ENCODE assay signal across 10 cellular contexts in the genomic region with DNA sequence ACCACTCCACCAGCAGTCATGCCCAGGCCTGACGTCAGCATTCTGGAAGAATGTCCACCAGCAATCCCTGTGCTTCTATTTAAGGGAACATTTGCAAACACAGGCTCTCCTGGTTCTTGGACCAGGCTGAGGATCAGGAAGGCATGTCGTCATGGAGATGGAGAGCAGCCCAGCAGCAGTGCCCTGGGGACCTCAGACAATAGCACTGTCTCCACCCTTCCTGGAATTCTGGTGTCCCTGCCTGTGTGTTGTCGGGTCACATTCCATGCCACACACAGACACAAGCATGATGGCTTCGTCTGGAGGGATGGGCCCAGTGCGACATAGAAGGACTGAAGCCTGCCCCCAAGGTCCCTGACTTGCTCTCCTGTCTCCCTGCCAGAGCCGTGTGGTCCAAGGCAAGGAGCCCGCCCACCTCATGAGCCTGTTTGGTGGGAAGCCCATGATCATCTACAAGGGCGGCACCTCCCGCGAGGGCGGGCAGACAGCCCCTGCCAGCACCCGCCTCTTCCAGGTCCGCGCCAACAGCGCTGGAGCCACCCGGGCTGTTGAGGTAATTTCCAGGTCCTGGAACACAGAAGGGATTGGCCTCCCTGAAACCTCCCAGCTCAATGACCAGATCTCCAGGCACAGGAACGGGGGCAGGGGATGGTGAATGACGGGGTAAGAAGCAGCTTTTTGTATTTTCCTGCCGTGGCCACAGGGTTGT. TPM values are rescaled to one million over a fixed set of nuclear protein-coding genes. Genes with fewer than 3 reads are reported as not detected.
DNase-seq lines count a peak whose midpoint lies in the region; ATAC-seq and TF ChIP-seq lines count a peak whose summit lies in the region.
"Had no signal": no experiment of that assay in that cellular context is flagged by ENCODE, and none has a peak within 500 bp of the region (broad histone marks: within the 10 kb centered on the region; RNA-seq: fewer than 3 reads in every experiment).

No MANE protein-coding gene starts in this region.

- H3K36me3 Mint-ChIP-seq in GM23338 (ENCODE audit: low read depth) = peaks cover 41% of the 10 kb centered on the region
- peaks cover 14 to 16% of the 10 kb centered on the region in 2 donors for H3K36me3 Mint-ChIP-seq in CD4-positive, alpha-beta memory T cell
- peaks cover 2% of the 10 kb centered on the region for H3K36me3 Mint-ChIP-seq in activated CD8-positive, alpha-beta T cell treated with anti-CD3 and anti-CD28 coated beads, Interleukin-2, amount 10 ng/mL, durations not matched to agents 7 days and 5 days (ENCODE audit: low read depth)

- H4K20me1 ChIP-seq in GM23338 (replicated peaks; ENCODE audit: insufficient read depth) = no peaks in the 10 kb centered on the region

- H3K4me3 Mint-ChIP-seq in GM23338 = no peak overlapping the region
- H3K4me3 Mint-ChIP-seq in CD4-positive, alpha-beta memory T cell = no peak overlapping the region
- no peak overlapping the region for H3K4me3 Mint-ChIP-seq in activated CD8-positive, alpha-beta T cell treated with anti-CD3 and anti-CD28 coated beads, Interleukin-2, amount 10 ng/mL, durations not matched to agents 7 days and 5 days

- H3K27ac Mint-ChIP-seq in GM23338 = no peak overlapping the region
- no peak overlapping the region for H3K27ac Mint-ChIP-seq in CD4-positive, alpha-beta memory T cell
- no peak overlapping the region for H3K27ac Mint-ChIP-seq in activated CD8-positive, alpha-beta T cell treated with anti-CD3 and anti-CD28 coated beads, Interleukin-2, amount 10 ng/mL, durations not matched to agents 7 days and 5 days

- no peaks in the 10 kb centered on the region for H3K9me3 ChIP-seq in spleen
- no peaks in the 10 kb centered on the region for H3K9me3 ChIP-seq in CD4-positive, alpha-beta memory T cell (ENCODE audit: control insufficient read depth in 1 of 2, low read length in 2 of 2)

- H3K4me3 ChIP-seq in GM23338 (no peak overlapping the region), choroid plexus epithelial cell (ENCODE audit: low read depth, low read length) (no peak overlapping the region), spleen (no peak overlapping the region)
- H3K4me3 ChIP-seq in CD4-positive, alpha-beta memory T cell (ENCODE audit: low read length in 2 of 2) = no peak overlapping the region

- H3K4me2 ChIP-seq in GM23338 = no peak overlapping the region

- POLR2A ChIA-PET in CD4-positive, alpha-beta memory T cell (lab: Charles Lee; ENCODE audit: partially characterized antibody) = interaction anchor here (1.2 kb wide), 1 partner anchor 14 kb away, joined by 3 read pairs; no protein-coding TSS in a partner anchor
- POLR2A ChIA-PET in activated CD8-positive, alpha-beta T cell treated with anti-CD3 and anti-CD28 coated beads, Interleukin-2, amount 10 ng/mL, durations not matched to agents 7 days and 5 days (lab: Charles Lee) = no interaction called here

- peak; percentile 22 for DNase-seq in GM23338 (ENCODE audit: low spot score)
- peak; percentile 22 for DNase-seq in choroid plexus epithelial cell (ENCODE audit: low read depth)
- peak; percentile 35 for DNase-seq in left kidney (ENCODE audit: low read depth, low spot score)
- peak; percentile 88 for DNase-seq in spleen
- no peak for DNase-seq in CD4-positive, alpha-beta memory T cell
- no peak for DNase-seq in activated CD8-positive, alpha-beta T cell treated with anti-CD3 and anti-CD28 coated beads, Interleukin-2, amount 10 ng/mL, durations not matched to agents 7 days and 5 days
- DNase-seq: activated CD4-positive, alpha-beta T cell treated with anti-CD3 and anti-CD28 coated beads for 4 hours; NCI-H2029 had no signal

- ATAC-seq in GM23338 (peak; percentile 30; the same call in 2 of the 3 replicates), GM18861 (IDR thresholded peaks at IDR 0.05; ENCODE audit: unreplicated experiment) (no peak), HG03045 (IDR thresholded peaks at IDR 0.05; ENCODE audit: unreplicated experiment) (no peak)
- ATAC-seq in activated CD8-positive, alpha-beta T cell treated with anti-CD3 and anti-CD28 coated beads, Interleukin-2, amount 10 ng/mL, durations not matched to agents 7 days and 5 days = no peak

- H3K79me2 ChIP-seq in GM23338 (replicated peaks; ENCODE audit: insufficient read depth) = no peaks in the 10 kb centered on the region

- H3K4me1 ChIP-seq in GM23338 (ENCODE audit: insufficient read depth) (no peaks in the 10 kb centered on the region), spleen (peaks cover 0 to 86% (median 33%) of the 10 kb centered on the region in 6 donors)
- H3K4me1 ChIP-seq in CD4-positive, alpha-beta memory T cell (ENCODE audit: insufficient read depth, low read length) = peaks cover 12% of the 10 kb centered on the region

- no peak overlapping the region for H2AFZ ChIP-seq in GM23338

- TF ChIP-seq CTCF in GM23338 (conservative IDR thresholded peaks at IDR 0.05; ENCODE audit: low read depth in 2 of 2) (no peak), choroid plexus epithelial cell (conservative IDR thresholded peaks at IDR 0.05; ENCODE audit: low read depth, low read length) (no peak), spleen (IDR thresholded peaks at IDR 0.05 in 8 of 11, conservative IDR thresholded peaks at IDR 0.05 in 3 of 11) (no peak)

- no peak overlapping the region for H3K27ac ChIP-seq in GM23338 (ENCODE audit: low read depth)
- peak overlapping the region; percentile 70 to 88 (median 84) for H3K27ac ChIP-seq in spleen
- no peak overlapping the region for H3K27ac ChIP-seq in CD4-positive, alpha-beta memory T cell (ENCODE audit: low read depth, low read length)

- no peaks in the 10 kb centered on the region for H3K9me2 ChIP-seq in GM23338 (ENCODE audit: insufficient read depth)

- H3K4me1 Mint-ChIP-seq in GM23338 = no peaks in the 10 kb centered on the region
- H3K4me1 Mint-ChIP-seq in CD4-positive, alpha-beta memory T cell = peaks cover 7 to 15% (median 11%) of the 10 kb centered on the region in 4 donors
- H3K4me1 Mint-ChIP-seq in activated CD8-positive, alpha-beta T cell treated with anti-CD3 and anti-CD28 coated beads, Interleukin-2, amount 10 ng/mL, durations not matched to agents 7 days and 5 days (ENCODE audit: low read depth) = peaks cover 22% of the 10 kb centered on the region

- H3K36me3 ChIP-seq in GM23338 (ENCODE audit: insufficient read depth) (no peaks in the 10 kb centered on the region), spleen (peaks cover 0 to 100% (median 68%) of the 10 kb centered on the region in 6 donors)
- no peaks in the 10 kb centered on the region for H3K36me3 ChIP-seq in CD4-positive, alpha-beta memory T cell (ENCODE audit: insufficient read depth, low read length)

- no peaks in the 10 kb centered on the region for H3F3A ChIP-seq in GM23338 (replicated peaks; ENCODE audit: low read depth)

- intact Hi-C loops in spleen (cut with DNase I; ENCODE audit: low total_unique reads) = loop anchor here (10.0 kb wide), 1 partner anchor 49 kb away; a partner anchor contains a TSS
- intact Hi-C loops in CD4-positive, alpha-beta memory T cell (cut with micrococcal nuclease) = no loop called here

- no peaks in the 10 kb centered on the region for H3K9me3 Mint-ChIP-seq in GM23338
- H3K9me3 Mint-ChIP-seq in CD4-positive, alpha-beta memory T cell = no peaks in the 10 kb centered on the region
- no peaks in the 10 kb centered on the region for H3K9me3 Mint-ChIP-seq in activated CD8-positive, alpha-beta T cell treated with anti-CD3 and anti-CD28 coated beads, Interleukin-2, amount 10 ng/mL, durations not matched to agents 7 days and 5 days (ENCODE audit: insufficient read depth)

- CTCF ChIA-PET in CD4-positive, alpha-beta memory T cell (lab: Charles Lee; ENCODE audit: partially characterized antibody) = interaction anchor here (0.7 to 1.2 kb wide), 2 partner anchors 9 to 49 kb away, joined by 3 read pairs; no protein-coding TSS in a partner anchor
- CTCF ChIA-PET in activated CD8-positive, alpha-beta T cell treated with anti-CD3 and anti-CD28 coated beads, Interleukin-2, amount 10 ng/mL, durations not matched to agents 7 days and 5 days (lab: Charles Lee) = interaction anchor here (1.1 kb wide), 1 partner anchor 39 kb away, joined by 3 read pairs; no protein-coding TSS in a partner anchor

- peak in 1 of 3 donors; percentile 14 for TF ChIP-seq POLR2A in spleen (IDR thresholded peaks at IDR 0.05)

- H3K27me3 ChIP-seq in GM23338 (ENCODE audit: insufficient read depth) (no peaks in the 10 kb centered on the region), spleen (replicated peaks in 1 of 7) (no peaks in the 10 kb centered on the region)
- H3K27me3 ChIP-seq in CD4-positive, alpha-beta memory T cell (ENCODE audit: insufficient read depth, low read length) = no peaks in the 10 kb centered on the region

- peaks cover 6% of the 10 kb centered on the region for H3K27me3 Mint-ChIP-seq in GM23338 (ENCODE audit: insufficient read depth, low read depth, poor library complexity)
- H3K27me3 Mint-ChIP-seq in CD4-positive, alpha-beta memory T cell = no peaks in the 10 kb centered on the region
- no peaks in the 10 kb centered on the region for H3K27me3 Mint-ChIP-seq in activated CD8-positive, alpha-beta T cell treated with anti-CD3 and anti-CD28 coated beads, Interleukin-2, amount 10 ng/mL, durations not matched to agents 7 days and 5 days (ENCODE audit: low read depth)

- 80 to 84% (median 81%) methylated on average over 14 to 19 of the region's 19 CpGs for WGBS in spleen, 5 donors

TF ChIP-seq in GM23338, 12 proteins besides CTCF, POLR2A, EP300 and RAD21 (continues in another document):
- TF ChIP-seq EZH2phosphoT487 (IDR thresholded peaks at IDR 0.05; ENCODE audit: unreplicated experiment) (no peak), STAT1 (IDR thresholded peaks at IDR 0.05; ENCODE audit: unreplicated experiment) (no peak), JUNB (IDR thresholded peaks at IDR 0.05; ENCODE audit: unreplicated experiment) (no peak)

RNA-seq across cellular contexts. Expression of a gene that starts 43.8 kb away (rescaled TPM):
- 51.1 and 61.0 TPM in 2 replicates for total RNA-seq in GM23338 (2014; rRNA removed; shearing (Covaris generic))
- 29.4 and 30.4 TPM in 2 replicates for polyA plus RNA-seq in GM23338 (2016; fragmentation: Nextera tagmentation; extraction: Ambion mirVana)
- 100 to 1,000 TPM; 265 to 493 (median 335) TPM for total RNA-seq in spleen
- 10 to 100 TPM; 42.7 to 91.6 (median 80.7) TPM for polyA plus RNA-seq in spleen
- total RNA-seq in CD4-positive, alpha-beta memory T cell = 10 to 100 TPM; 81.2 to 82.8 TPM
- 100 to 1,000 TPM; 188 to 254 TPM for polyA plus RNA-seq in CD4-positive, alpha-beta memory T cell
- 10 to 100 TPM; 50.7 to 54.9 TPM for total RNA-seq in activated CD8-positive, alpha-beta T cell treated with anti-CD3 and anti-CD28 coated beads, Interleukin-2, amount 10 ng/mL, durations not matched to agents 7 days and 5 days

RNA-seq across cellular contexts. Expression of a gene that starts 58.3 kb away (rescaled TPM):
- total RNA-seq in GM23338 (2014; rRNA removed; shearing (Covaris generic)) = 85.7 and 101 TPM in 2 replicates
- 30.2 and 38.3 TPM in 2 replicates for polyA plus RNA-seq in GM23338 (2016; fragmentation: Nextera tagmentation; extraction: Ambion mirVana)
- total RNA-seq in spleen = 100 to 1,000 TPM; 165 to 432 (median 263) TPM
- polyA plus RNA-seq in spleen = 100 to 1,000 TPM; 115 to 252 (median 122) TPM
- 1 to 10 TPM; 7.8 to 8.7 TPM for total RNA-seq in CD4-positive, alpha-beta memory T cell
- 1 to 10 TPM; 1.9 to 4.1 TPM for polyA plus RNA-seq in CD4-positive, alpha-beta memory T cell
- 1 to 10 TPM; 4.0 to 4.2 TPM for total RNA-seq in activated CD8-positive, alpha-beta T cell treated with anti-CD3 and anti-CD28 coated beads, Interleukin-2, amount 10 ng/mL, durations not matched to agents 7 days and 5 days

Comparison
In these comparisons a context has a peak if more than half of its experiments do, and no peak if none do; other contexts are left out.
1. DNase-seq: peak in GM23338 (single experiment), choroid plexus epithelial cell (single experiment), left kidney (single experiment) and spleen (single experiment); none in CD4-positive, alpha-beta memory T cell (0 of 5) and activated CD8-positive, alpha-beta T cell treated with anti-CD3 and anti-CD28 coated beads, Interleukin-2, amount 10 ng/mL, durations not matched to agents 7 days and 5 days (single experiment).
2. H3K27ac ChIP-seq: peak in spleen (8 of 8); none in GM23338 (single experiment) and CD4-positive, alpha-beta memory T cell (single experiment).